12 cellular contexts compared by ENCODE assay signal in the genomic region with DNA sequence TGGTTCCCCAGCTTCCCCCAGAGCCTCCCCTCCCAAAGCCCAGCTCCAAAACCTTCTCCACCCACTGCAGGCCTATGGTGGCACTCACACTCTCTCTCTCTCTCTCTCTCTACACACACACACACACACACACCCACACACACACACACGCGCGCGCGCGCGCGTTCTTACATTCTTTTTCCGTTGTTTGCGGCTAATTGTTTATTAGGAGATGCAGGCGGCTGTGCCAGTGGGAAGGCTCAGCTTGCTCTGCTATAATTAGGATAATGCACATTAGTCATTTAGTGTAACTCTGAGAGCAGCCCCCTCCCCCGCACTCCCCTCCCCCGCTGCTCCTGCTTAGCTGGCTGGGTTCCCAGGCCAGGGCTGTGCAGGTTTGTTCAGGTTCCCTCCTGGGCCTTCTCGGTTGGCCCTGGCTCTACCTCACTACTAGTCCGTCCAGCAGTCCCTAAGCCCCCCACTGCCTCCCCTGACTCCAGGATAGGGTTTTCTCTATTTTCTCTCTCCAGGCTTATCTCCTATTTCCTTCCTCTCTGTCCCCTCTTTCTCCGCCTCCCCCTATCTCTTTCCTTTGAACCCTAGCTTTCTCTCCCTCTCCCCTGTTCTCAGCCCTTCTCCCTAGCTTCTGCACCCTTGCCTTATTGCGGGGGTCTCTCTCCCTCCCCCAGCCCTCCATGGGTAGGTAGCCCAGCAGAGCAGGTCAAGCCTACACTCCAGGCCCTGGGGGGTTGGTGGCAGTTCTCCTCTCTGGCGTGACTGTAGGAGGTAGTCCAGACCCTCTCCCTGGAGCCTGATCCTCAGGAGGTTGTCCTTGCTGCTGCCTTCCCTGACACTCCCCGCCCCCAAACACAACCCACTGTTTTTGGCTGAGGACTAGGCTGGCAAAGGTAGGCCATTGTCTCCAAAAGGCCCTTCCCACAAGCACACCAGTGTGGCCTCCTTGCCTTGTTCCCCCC. TPM values are rescaled to one million over a fixed set of nuclear protein-coding genes. Genes with fewer than 3 reads are reported as not detected.
A peak's percentile ranks its signal among the peaks of the same experiment; 100 is the strongest.
DNase-seq lines count a peak whose midpoint lies in the region; ATAC-seq and TF ChIP-seq lines count a peak whose summit lies in the region.
"Had no signal": no experiment of that assay in that cellular context is flagged by ENCODE, and none has a peak within 500 bp of the region (broad histone marks: within the 10 kb centered on the region; RNA-seq: fewer than 3 reads in every experiment).

No MANE protein-coding gene starts in this region.

- peak overlapping the region; percentile 11 for H3K27ac ChIP-seq in angular gyrus (ENCODE audit: low read depth, low read length)
- H3K27ac ChIP-seq in neural progenitor cell: no peak overlapping the region
- H3K27ac ChIP-seq in vagina: no peak overlapping the region
- H3K27ac ChIP-seq: esophagus muscularis mucosa had no signal

- H2AFZ ChIP-seq in neural progenitor cell (replicated peaks): no peak overlapping the region

- H3K4me1 ChIP-seq in neural progenitor cell (peaks cover 47% of the 10 kb centered on the region), vagina (peaks cover 11% of the 10 kb centered on the region)

- H3K9me3 ChIP-seq in neural progenitor cell (ENCODE audit: low read depth): no peaks in the 10 kb centered on the region
- no peaks in the 10 kb centered on the region for H3K9me3 ChIP-seq in vagina
- H3K9me3 ChIP-seq: esophagus muscularis mucosa had no signal

- H3K27ac Mint-ChIP-seq in neural progenitor cell: peak overlapping the region; percentile 57
- H3K27ac Mint-ChIP-seq: CD4-positive, alpha-beta T cell; natural killer cell had no signal

- no peaks in the 10 kb centered on the region for H3K27me3 ChIP-seq in neural progenitor cell
- no peaks in the 10 kb centered on the region for H3K27me3 ChIP-seq in vagina

- peaks cover 6% of the 10 kb centered on the region for H3F3A ChIP-seq in neural progenitor cell (ENCODE audit: low read depth)

- DNase-seq in Daoy (ENCODE audit: low read depth) (peak; percentile 30), NCI-H1694 treated with DMSO at 0.1 percent for 48 hours (lab: John Stamatoyannopoulos, UW) (peak; percentile 96), neural progenitor cell (ENCODE audit: low spot score) (peak; percentile 65), SW 1271 (lab: John Stamatoyannopoulos, UW) (no peak), vagina (ENCODE audit: extremely low spot score in 2 of 2) (no peak)
- DNase-seq: CD4-positive, alpha-beta T cell; natural killer cell; stimulated activated CD4-positive, alpha-beta T cell treated with anti-CD3 and anti-CD28 coated beads, Interleukin-2, amount 100 ng/mL, for 48 hours had no signal

- H3K4me2 ChIP-seq in neural progenitor cell: peak overlapping the region; percentile 42

- intact Hi-C loops in vagina (cut with DNase I): no loop called here

- H3K9me3 Mint-ChIP-seq in neural progenitor cell: no peaks in the 10 kb centered on the region
- H3K9me3 Mint-ChIP-seq: CD4-positive, alpha-beta T cell; natural killer cell had no signal

- H3K27me3 Mint-ChIP-seq in neural progenitor cell (ENCODE audit: insufficient read depth, low read depth): peaks cover 16% of the 10 kb centered on the region

- H3K36me3 ChIP-seq in neural progenitor cell (no peaks in the 10 kb centered on the region), vagina (no peaks in the 10 kb centered on the region)
- H3K36me3 ChIP-seq: esophagus muscularis mucosa had no signal

- no peak for ATAC-seq in GM18502 (IDR thresholded peaks at IDR 0.05; ENCODE audit: poor library complexity, unreplicated experiment)
- no peak for ATAC-seq in HG03135 (IDR thresholded peaks at IDR 0.05; ENCODE audit: unreplicated experiment)
- ATAC-seq: natural killer cell had no signal

- H3K4me1 Mint-ChIP-seq in neural progenitor cell: peaks cover 63% of the 10 kb centered on the region

- no peaks in the 10 kb centered on the region for H3K36me3 Mint-ChIP-seq in neural progenitor cell
- H3K36me3 Mint-ChIP-seq: natural killer cell had no signal

- H3K4me3 ChIP-seq in neural progenitor cell (no peak overlapping the region), vagina (no peak overlapping the region)
- H3K4me3 ChIP-seq: esophagus muscularis mucosa had no signal

- no peak for TF ChIP-seq CTCF in neural progenitor cell (IDR thresholded peaks at IDR 0.05)
- no peak for TF ChIP-seq CTCF in vagina (IDR thresholded peaks at IDR 0.05)

- H3K79me2 ChIP-seq in neural progenitor cell (ENCODE audit: low read depth): no peaks in the 10 kb centered on the region

- no peak overlapping the region for H3K9ac ChIP-seq in neural progenitor cell

- H3K4me3 Mint-ChIP-seq in neural progenitor cell: peak overlapping the region; percentile 24
- H3K4me3 Mint-ChIP-seq: CD4-positive, alpha-beta T cell; natural killer cell had no signal

- no peak for TF ChIP-seq POLR2A in vagina (IDR thresholded peaks at IDR 0.05)

- H4K20me1 ChIP-seq in neural progenitor cell (ENCODE audit: low read depth): no peaks in the 10 kb centered on the region

RNA-seq across cellular contexts. Expression of a gene that starts 34.0 kb away (rescaled TPM):
- total RNA-seq in Daoy (2014; rRNA removed; shearing (Covaris generic)): not detected in 2 replicates
- total RNA-seq in neural progenitor cell (ENCODE audit: low replicate concordance) (0.21 and 0.43 TPM in 2 replicates), vagina (not detected)

Comparison
In these comparisons a context has a peak if more than half of its experiments do, and no peak if none do; other contexts are left out.
1. DNase-seq: peak in Daoy (single experiment), NCI-H1694 treated with DMSO at 0.1 percent for 48 hours (single experiment) and neural progenitor cell (single experiment); none in SW 1271 (0 of 2) and vagina (0 of 2).